Comparison of ENCODE assay signal across 8 cellular contexts in genomic region chr11:17014774-17015638, GRCh38. TPM values are rescaled to one million over a fixed set of nuclear protein-coding genes. Genes with fewer than 3 reads are reported as not detected.
DNase-seq lines count a peak whose midpoint lies in the region; ATAC-seq and TF ChIP-seq lines count a peak whose summit lies in the region.

No MANE protein-coding gene starts in this region.

- peak overlapping the region; percentile 98 for H3K4me2 ChIP-seq in smooth muscle cell

- H3K79me2 ChIP-seq in smooth muscle cell (ENCODE audit: low read depth), result no peaks in the 10 kb centered on the region

- peak; percentile 40 for ATAC-seq in GM18511 (IDR thresholded peaks at IDR 0.05; ENCODE audit: unreplicated experiment)

- H3K27me3 ChIP-seq in adipocyte (replicated peaks; ENCODE audit: control insufficient read depth, insufficient read depth, low read length) (peaks cover 11% of the 10 kb centered on the region), iPS-20b (ENCODE audit: insufficient read depth, low read length) (peaks cover 45% of the 10 kb centered on the region), smooth muscle cell (ENCODE audit: low read depth) (peaks cover 78% of the 10 kb centered on the region)

- H3F3A ChIP-seq in smooth muscle cell (ENCODE audit: low read depth), result peaks cover 5% of the 10 kb centered on the region

- DNase-seq in AG08395 (ENCODE audit: low spot score) (peak; percentile 26), NCI-H526 treated with DMSO at 0.1 percent for 48 hours (lab: John Stamatoyannopoulos, UW) (peak; percentile 89), adipocyte (ENCODE audit: low read depth) (no peak), smooth muscle cell (lab: John Stamatoyannopoulos, UW; ENCODE audit: unreplicated experiment) (no peak), NCI-H2029 treated with DMSO at 0.1 percent for 48 hours (lab: John Stamatoyannopoulos, UW) (no peak), hippocampal formation (lab: John Stamatoyannopoulos, UW) (no peak)

- TF ChIP-seq CTCF in smooth muscle cell (IDR thresholded peaks at IDR 0.05; ENCODE audit: borderline replicate concordance, insufficient read depth, poor library complexity, severe bottlenecking), result peak; percentile 29

- H3K4me1 ChIP-seq in adipocyte (ENCODE audit: control insufficient read depth, insufficient read depth, low read length) (peaks cover 12% of the 10 kb centered on the region), iPS-20b (ENCODE audit: insufficient read depth, low read length) (0 out of 2 replicates have a peak, but pooled peaks cover 11% of the 10 kb centered on the region), smooth muscle cell (ENCODE audit: low read depth) (peaks cover 6% of the 10 kb centered on the region)

- H3K36me3 ChIP-seq in adipocyte (ENCODE audit: control insufficient read depth, insufficient read depth, low read length, severe bottlenecking) (no peaks in the 10 kb centered on the region), iPS-20b (ENCODE audit: insufficient read depth, low read depth, low read length) (no peaks in the 10 kb centered on the region), smooth muscle cell (ENCODE audit: low read depth) (no peaks in the 10 kb centered on the region)

- H3K9me3 ChIP-seq in adipocyte (ENCODE audit: control insufficient read depth, low read length), result no peaks in the 10 kb centered on the region
- no peaks in the 10 kb centered on the region for H3K9me3 ChIP-seq in iPS-20b (ENCODE audit: insufficient read depth, low read depth, low read length)
- no peaks in the 10 kb centered on the region for H3K9me3 ChIP-seq in smooth muscle cell (replicated peaks; ENCODE audit: low read depth)

- H3K9ac ChIP-seq in adipocyte (ENCODE audit: low read length), result peak overlapping the region; percentile 72
- H3K9ac ChIP-seq in iPS-20b (ENCODE audit: low read depth, low read length), result peak overlapping the region; percentile 70; the same call in 1 of the 2 replicates
- no peak overlapping the region for H3K9ac ChIP-seq in smooth muscle cell (ENCODE audit: low read depth)

- H2AFZ ChIP-seq in smooth muscle cell (ENCODE audit: low read depth), result peak overlapping the region; percentile 61

- H3K4me3 ChIP-seq in adipocyte (ENCODE audit: low read length), result peak overlapping the region; percentile 75
- peak overlapping the region; percentile 88 for H3K4me3 ChIP-seq in iPS-20b (ENCODE audit: low read length)
- H3K4me3 ChIP-seq in smooth muscle cell, result peak overlapping the region; percentile 64

- H3K27ac ChIP-seq in iPS-20b (ENCODE audit: low read length) (no peak overlapping the region), smooth muscle cell (ENCODE audit: low read depth) (no peak overlapping the region)

- H4K20me1 ChIP-seq in smooth muscle cell (ENCODE audit: low read depth), result no peaks in the 10 kb centered on the region

- 8% methylated on average over 33 of the region's 33 CpGs for WGBS in smooth muscle cell (ENCODE audit: low lambda C conversion rate)

RNA-seq across cellular contexts. Expression of gene PLEKHA7, which starts 0.8 kb away (rescaled TPM):
- 3.5 and 22.2 TPM in 2 replicates for total RNA-seq in smooth muscle cell
- polyA plus RNA-seq in smooth muscle cell, result 0.19 and 7.8 TPM in 2 replicates

Comparison
In these comparisons a context has a peak if more than half of its experiments do, and no peak if none do; other contexts are left out.
1. DNase-seq: peak in AG08395 (single experiment) and NCI-H526 treated with DMSO at 0.1 percent for 48 hours (single experiment); none in adipocyte (single experiment), smooth muscle cell (single experiment), NCI-H2029 treated with DMSO at 0.1 percent for 48 hours (single experiment) and hippocampal formation (0 of 2).
2. Peak in every context shown above with its lines, with median percentiles within 50 percentile points of each other: H3K4me3 ChIP-seq.